ENCODE assay signal across 8 cellular contexts in genomic region chr12:122979001-122979907, GRCh38. TPM values are rescaled to one million over a fixed set of nuclear protein-coding genes. Genes with fewer than 3 reads are reported as not detected.
A peak's percentile ranks its signal among the peaks of the same experiment; 100 is the strongest.
DNase-seq lines count a peak whose midpoint lies in the region; ATAC-seq and TF ChIP-seq lines count a peak whose summit lies in the region.

No MANE protein-coding gene starts in this region.

- H3K79me2 ChIP-seq in PC-3 (ENCODE audit: low read length) = peaks cover 72% of the 10 kb centered on the region

- H2BK120ac ChIP-seq in neuronal stem cell (ENCODE audit: low read depth, low read length) = no peak overlapping the region

- peak overlapping the region; percentile 10 for H2AK5ac ChIP-seq in neuronal stem cell (ENCODE audit: low read depth, low read length)

- H3K36me3 Mint-ChIP-seq in CD8-positive, alpha-beta memory T cell = peaks cover 0 to 43% (median 0%) of the 10 kb centered on the region in 3 donors
- peaks cover 3% of the 10 kb centered on the region for H3K36me3 Mint-ChIP-seq in endodermal cell (ENCODE audit: low read depth)

- peak overlapping the region; percentile 95 for H3K9ac ChIP-seq in PC-3 (ENCODE audit: low read length)
- H3K9ac ChIP-seq in endodermal cell (ENCODE audit: extremely low read depth, low read length, poor library complexity, severe bottlenecking) = peak overlapping the region; percentile 67
- no peak overlapping the region for H3K9ac ChIP-seq in neuronal stem cell (ENCODE audit: low read depth, low read length, poor library complexity)

- H3K27ac ChIP-seq in CD8-positive, alpha-beta memory T cell (ENCODE audit: low read depth, low read length) = peak overlapping the region; percentile 75
- no peak overlapping the region; the same call in 1 of the 2 replicates for H3K27ac ChIP-seq in PC-3 (ENCODE audit: low read length)
- H3K27ac ChIP-seq in endodermal cell (ENCODE audit: low read depth, low read length) = no peak overlapping the region
- H3K27ac ChIP-seq in neuronal stem cell (replicated peaks; ENCODE audit: low read length) = no peak overlapping the region

- H3K27me3 ChIP-seq in CD8-positive, alpha-beta memory T cell (ENCODE audit: insufficient read depth, low read length, poor library complexity, severe bottlenecking) = no peaks in the 10 kb centered on the region
- H3K27me3 ChIP-seq in PC-3 (ENCODE audit: low read length) (no peaks in the 10 kb centered on the region), endodermal cell (ENCODE audit: control insufficient read depth, insufficient read depth, low read length, poor library complexity, severe bottlenecking) (no peaks in the 10 kb centered on the region), neuronal stem cell (ENCODE audit: control insufficient read depth in 3 of 3, insufficient read depth in 3 of 3, low read depth in 1 of 3, low read length in 3 of 3) (no peaks in the 10 kb centered on the region)

- H3K4me1 Mint-ChIP-seq in CD8-positive, alpha-beta memory T cell = peaks cover 45 to 81% (median 51%) of the 10 kb centered on the region in 3 donors
- H3K4me1 Mint-ChIP-seq in endodermal cell = peaks cover 21% of the 10 kb centered on the region

- no peak overlapping the region for H2BK15ac ChIP-seq in neuronal stem cell (ENCODE audit: low read length)

- H3K18ac ChIP-seq in neuronal stem cell (ENCODE audit: low read length) = no peak overlapping the region

- H3K36me3 ChIP-seq in CD8-positive, alpha-beta memory T cell (ENCODE audit: insufficient read depth, low read length) = no peaks in the 10 kb centered on the region
- peaks cover 2% of the 10 kb centered on the region; the same call in 1 of the 2 replicates for H3K36me3 ChIP-seq in PC-3 (ENCODE audit: low read depth, low read length)
- peaks cover 27% of the 10 kb centered on the region for H3K36me3 ChIP-seq in endodermal cell (ENCODE audit: control insufficient read depth, insufficient read depth, low read length)
- H3K36me3 ChIP-seq in neuronal stem cell (replicated peaks in 1 of 2; ENCODE audit: control insufficient read depth in 2 of 2, insufficient read depth in 2 of 2, low read length in 2 of 2) = peaks cover 16 to 48% of the 10 kb centered on the region in 2 donors

- no peak for DNase-seq in CD8-positive, alpha-beta memory T cell
- DNase-seq in PC-3 (no peak), endodermal cell (peak; percentile 59), neuronal stem cell (ENCODE audit: low spot score) (no peak), HT-29 (ENCODE audit: low spot score) (no peak), GM13976 (ENCODE audit: low spot score) (no peak), cortex of kidney (lab: John Stamatoyannopoulos, UW) (no peak)

- in situ Hi-C loops in GM13976 (cut with MboI; ENCODE audit: low sequenced_read_pairs, unreplicated experiment) = no loop called here

- no peaks in the 10 kb centered on the region for H3K9me3 Mint-ChIP-seq in CD8-positive, alpha-beta memory T cell
- no peaks in the 10 kb centered on the region for H3K9me3 Mint-ChIP-seq in endodermal cell

- peak overlapping the region; percentile 84 for H3K4me3 ChIP-seq in CD8-positive, alpha-beta memory T cell (ENCODE audit: low read length)
- H3K4me3 ChIP-seq in PC-3 (ENCODE audit: low read length) (peak overlapping the region; percentile 85), endodermal cell (ENCODE audit: low read length) (peak overlapping the region; percentile 90), neuronal stem cell (ENCODE audit: low read length in 2 of 2) (peak overlapping the region; percentile 95 to 97)

- H3K9me3 ChIP-seq in CD8-positive, alpha-beta memory T cell (ENCODE audit: low read length) = no peaks in the 10 kb centered on the region
- no peaks in the 10 kb centered on the region for H3K9me3 ChIP-seq in PC-3 (ENCODE audit: low read length)
- no peaks in the 10 kb centered on the region for H3K9me3 ChIP-seq in endodermal cell (ENCODE audit: control insufficient read depth, low read length)
- no peaks in the 10 kb centered on the region for H3K9me3 ChIP-seq in neuronal stem cell (replicated peaks in 1 of 2; ENCODE audit: control insufficient read depth in 2 of 2, insufficient read depth in 1 of 2, low read depth in 1 of 2, low read length in 2 of 2)

- peaks cover 17% of the 10 kb centered on the region for H3K79me1 ChIP-seq in neuronal stem cell (ENCODE audit: low read depth, low read length)

- H2AFZ ChIP-seq in PC-3 (ENCODE audit: low read length) = peak overlapping the region; percentile 89
- H2AFZ ChIP-seq in neuronal stem cell (ENCODE audit: low read length) = peak overlapping the region; percentile 98

- no peak overlapping the region for H4K91ac ChIP-seq in neuronal stem cell (ENCODE audit: low read depth, low read length, poor library complexity)

- no peak overlapping the region for H2BK12ac ChIP-seq in neuronal stem cell (ENCODE audit: low read length)

- CTCF ChIA-PET in CD8-positive, alpha-beta memory T cell (lab: Charles Lee) = interaction anchor here (1.2 to 1.5 kb wide), 2 partner anchors 119 to 259 kb away, joined by 3 read pairs; no protein-coding TSS in a partner anchor
- CTCF ChIA-PET in PC-3 (lab: Charles Lee) = no interaction called here

- H4K20me1 ChIP-seq in PC-3 (ENCODE audit: low read length) = no peaks in the 10 kb centered on the region

- H3K4ac ChIP-seq in neuronal stem cell (ENCODE audit: low read length) = no peak overlapping the region

- H3K27me3 Mint-ChIP-seq in CD8-positive, alpha-beta memory T cell = no peaks in the 10 kb centered on the region
- H3K27me3 Mint-ChIP-seq in endodermal cell (ENCODE audit: insufficient read depth) = no peaks in the 10 kb centered on the region

- H3F3A ChIP-seq in PC-3 (ENCODE audit: low read length, unreplicated experiment) = no peaks in the 10 kb centered on the region

- no peaks in the 10 kb centered on the region for H3K9me2 ChIP-seq in PC-3 (replicated peaks; ENCODE audit: low read length)

- no peak overlapping the region for H3K14ac ChIP-seq in neuronal stem cell (ENCODE audit: low read length)

- ATAC-seq in PC-3 = no peak
- ATAC-seq in GM21723 (IDR thresholded peaks at IDR 0.05; ENCODE audit: unreplicated experiment) = no peak

- H3K23ac ChIP-seq in neuronal stem cell (ENCODE audit: low read depth, low read length, poor library complexity) = peak overlapping the region; percentile 48

- intact Hi-C loops in PC-3 (cut with micrococcal nuclease) = no loop called here

- H3K4me2 ChIP-seq in PC-3 (ENCODE audit: low read length) (peak overlapping the region; percentile 99), neuronal stem cell (ENCODE audit: insufficient read depth, low read length, poor library complexity, severe bottlenecking) (peak overlapping the region; percentile 93)

- POLR2A ChIA-PET in CD8-positive, alpha-beta memory T cell (lab: Charles Lee) = interaction anchor here (0.6 to 1.4 kb wide), 4 partner anchors 12 to 254 kb away, joined by 3 to 7 read pairs (median 4); partner anchors contain the start of genes ABCB9, MPHOSPH9 and MTRFR
- POLR2A ChIA-PET in PC-3 (lab: Charles Lee; ENCODE audit: unreplicated experiment) = no interaction called here

- H3K4me1 ChIP-seq in CD8-positive, alpha-beta memory T cell (ENCODE audit: insufficient read depth, low read length) = peaks cover 56% of the 10 kb centered on the region
- peaks cover 30% of the 10 kb centered on the region for H3K4me1 ChIP-seq in PC-3 (ENCODE audit: insufficient read depth, low read length)
- peaks cover 11% of the 10 kb centered on the region for H3K4me1 ChIP-seq in endodermal cell (ENCODE audit: control insufficient read depth, insufficient read depth, low read length)
- peaks cover 18 to 46% of the 10 kb centered on the region in 2 donors for H3K4me1 ChIP-seq in neuronal stem cell (ENCODE audit: control insufficient read depth in 2 of 2, insufficient read depth in 1 of 2, low read depth in 1 of 2, low read length in 2 of 2)

- no peak overlapping the region for H2BK5ac ChIP-seq in neuronal stem cell (ENCODE audit: low read length)

- H3K4me3 Mint-ChIP-seq in CD8-positive, alpha-beta memory T cell = peak overlapping the region; percentile 87 to 93 (median 90)
- peak overlapping the region; percentile 82 for H3K4me3 Mint-ChIP-seq in endodermal cell

- 84 to 90% methylated on average over 27 to 28 of the region's 28 CpGs for WGBS in endodermal cell (ENCODE audit: insufficient coverage in 1 of 2, insufficient read length in 1 of 2), 2 experiments
- no CpG with 5 or more reads among the region's 28 CpGs for WGBS in neuronal stem cell (ENCODE audit: extremely low coverage in 2 of 2, insufficient read length in 2 of 2, insufficient replicate concordance in 1 of 2), 2 donors

- BruUV-seq in PC-3 (replicated peaks; lab: Mats Ljungman, UMichigan) = no TSS peak

- H4K8ac ChIP-seq in neuronal stem cell (ENCODE audit: low read depth, low read length) = no peak overlapping the region

- peak overlapping the region; percentile 46 to 97 (median 82) for H3K27ac Mint-ChIP-seq in CD8-positive, alpha-beta memory T cell
- H3K27ac Mint-ChIP-seq in endodermal cell = peak overlapping the region; percentile 72

- TF ChIP-seq CTCF in PC-3 (conservative IDR thresholded peaks at IDR 0.05; ENCODE audit: low read depth, low read length) = no peak
- TF ChIP-seq CTCF in endodermal cell (conservative IDR thresholded peaks at IDR 0.05) = no peak
- TF ChIP-seq CTCF in GM13976 (IDR thresholded peaks at IDR 0.05; ENCODE audit: borderline replicate concordance, control extremely low read depth, extremely low read depth, insufficient read depth, missing control alignments) = no peak

RNA-seq across cellular contexts. Expression of gene ARL6IP4, which starts 1.2 kb away (rescaled TPM):
- total RNA-seq in CD8-positive, alpha-beta memory T cell = 100 to 1,000 TPM; 172 to 181 TPM
- polyA plus RNA-seq in CD8-positive, alpha-beta memory T cell = 246 TPM
- total RNA-seq in PC-3 (2014; rRNA removed) (363 and 486 TPM in 2 replicates), endodermal cell (100 to 1,000 TPM; 136 to 149 TPM)
- polyA plus RNA-seq in endodermal cell (2013, experiment 1 of 2) = 145 TPM
- 144 TPM for polyA plus RNA-seq in endodermal cell (2013, experiment 2 of 2)
- 134 TPM for polyA plus RNA-seq in neuronal stem cell (2013, experiment 1 of 2)
- polyA plus RNA-seq in neuronal stem cell (2013, experiment 2 of 2) = 128 TPM
- 184 and 228 TPM in 2 replicates for total RNA-seq in HT-29 (2014; rRNA removed; shearing (Covaris generic))

RNA-seq across cellular contexts. Expression of gene OGFOD2, which starts 4.2 kb away (rescaled TPM):
- total RNA-seq in CD8-positive, alpha-beta memory T cell = 10 to 100 TPM; 27.7 to 29.5 TPM
- polyA plus RNA-seq in CD8-positive, alpha-beta memory T cell = 14.9 TPM
- 33.3 and 35.6 TPM in 2 replicates for total RNA-seq in PC-3 (2014; rRNA removed)
- 10 to 100 TPM; 17.5 to 19.9 TPM for total RNA-seq in endodermal cell
- 8.8 TPM for polyA plus RNA-seq in endodermal cell (2013, experiment 1 of 2)
- 9.8 TPM for polyA plus RNA-seq in endodermal cell (2013, experiment 2 of 2)
- polyA plus RNA-seq in neuronal stem cell (2013, experiment 1 of 2) = 6.9 TPM
- polyA plus RNA-seq in neuronal stem cell (2013, experiment 2 of 2) = 5.5 TPM
- 40.5 and 52.0 TPM in 2 replicates for total RNA-seq in HT-29 (2014; rRNA removed; shearing (Covaris generic))

RNA-seq across cellular contexts. Expression of gene ABCB9, which starts 13.0 kb away (rescaled TPM):
- total RNA-seq in CD8-positive, alpha-beta memory T cell = 1 to 10 TPM; 3.7 to 3.9 TPM
- polyA plus RNA-seq in CD8-positive, alpha-beta memory T cell = 0.99 TPM
- total RNA-seq in PC-3 (2014; rRNA removed) (18.4 and 20.9 TPM in 2 replicates), endodermal cell (1 to 10 TPM; 5.4 to 6.0 TPM)
- polyA plus RNA-seq in endodermal cell (2013, experiment 1 of 2) = 4.1 TPM
- 4.3 TPM for polyA plus RNA-seq in endodermal cell (2013, experiment 2 of 2)
- polyA plus RNA-seq in neuronal stem cell (2013, experiment 1 of 2) = 2.0 TPM
- polyA plus RNA-seq in neuronal stem cell (2013, experiment 2 of 2) = 1.5 TPM
- total RNA-seq in HT-29 (2014; rRNA removed; shearing (Covaris generic)) = 7.3 and 10.2 TPM in 2 replicates
